Comparison of ENCODE assay signal across 14 cellular contexts in the genomic region with DNA sequence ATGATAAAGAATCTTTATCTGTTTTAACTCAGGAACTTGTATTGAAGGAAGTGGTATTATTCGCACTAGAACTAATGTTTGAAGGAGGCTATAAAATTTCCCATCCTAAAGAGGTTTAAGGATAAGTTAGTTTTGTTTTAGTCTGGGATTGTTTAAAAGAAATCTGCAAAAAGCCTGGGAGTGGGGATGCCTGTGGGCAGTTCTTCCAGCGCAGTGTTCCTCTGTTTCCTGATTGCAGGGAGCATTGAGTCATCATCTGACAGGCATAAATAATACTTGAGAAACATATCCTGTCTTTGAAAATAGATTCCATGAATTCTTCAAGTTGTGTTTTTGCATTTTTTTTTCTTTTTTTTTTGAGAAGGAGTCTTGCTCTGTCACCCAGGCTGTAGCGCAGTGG.
A peak's percentile ranks its signal among the peaks of the same experiment; 100 is the strongest.
DNase-seq lines count a peak whose midpoint lies in the region; ATAC-seq and TF ChIP-seq lines count a peak whose summit lies in the region.
"Had no signal": no experiment of that assay in that cellular context is flagged by ENCODE, and none has a peak within 500 bp of the region (broad histone marks: within the 10 kb centered on the region; RNA-seq: fewer than 3 reads in every experiment).

No MANE protein-coding gene starts in this region.

- no peak for TF ChIP-seq CTCF in GM10266 (IDR thresholded peaks at IDR 0.05; ENCODE audit: control insufficient read depth, insufficient read depth, low read depth, missing control alignments)

- ATAC-seq in left lobe of liver (no peak), GM19397 (IDR thresholded peaks at IDR 0.05; ENCODE audit: unreplicated experiment) (no peak), HG03460 (IDR thresholded peaks at IDR 0.05; ENCODE audit: unreplicated experiment) (no peak)
- ATAC-seq: activated CD8-positive, alpha-beta T cell treated with anti-CD3 and anti-CD28 coated beads for 36 hours had no signal

- DNase-seq in ELR (ENCODE audit: low read depth) (peak; percentile 94), RPMI7951 (ENCODE audit: low read depth) (peak; percentile 92), fibroblast of gingiva (ENCODE audit: low read depth) (peak; percentile 88), renal cortical epithelial cell (ENCODE audit: low read depth) (peak; percentile 67), left lobe of liver (ENCODE audit: low spot score) (no peak), GM10266 (ENCODE audit: extremely low spot score) (no peak)
- DNase-seq: activated CD8-positive, alpha-beta T cell treated with anti-CD3 and anti-CD28 coated beads for 36 hours; DMS153; effector memory CD4-positive, alpha-beta T cell; NCI-H1694 treated with DMSO at 0.1 percent for 48 hours; NK-92 treated with Interleukin-12 subunit alpha and Interleukin-12 subunit beta, amount 100 ng/mL, for 24 hours; stimulated activated CD4-positive, alpha-beta T cell treated with anti-CD3 and anti-CD28 coated beads, Interleukin-12 subunit alpha, Interleukin-12 subunit beta, amount 100 ng/mL, for 4 hours had no signal

Comparison
In these comparisons a context has a peak if more than half of its experiments do, and no peak if none do; other contexts are left out.
1. DNase-seq: peak in ELR (single experiment), RPMI7951 (single experiment), fibroblast of gingiva (single experiment) and renal cortical epithelial cell (single experiment); none in left lobe of liver (single experiment) and GM10266 (single experiment).